32 cellular contexts compared by ENCODE assay signal in genomic region chr3:105315827-105316226, GRCh38.
"Had no signal": no experiment of that assay in that cellular context is flagged by ENCODE, and none has a peak within 500 bp of the region (broad histone marks: within the 10 kb centered on the region; RNA-seq: fewer than 3 reads in every experiment).

No MANE protein-coding gene starts in this region.

- H3K36me3 ChIP-seq: brain microvascular endothelial cell had no signal

- H3K27me3 ChIP-seq: brain microvascular endothelial cell had no signal

- H3K27ac ChIP-seq: brain microvascular endothelial cell, VCaP had no signal

- DNase-seq: activated B cell treated with CpG ODN at 0.5 μM for 24 hours; activated CD4-positive, alpha-beta memory T cell treated with anti-CD3 and anti-CD28 coated beads, Interleukin-2, amount 10 ng/mL, durations not matched to agents 7 days and 5 days; activated CD4-positive, alpha-beta T cell treated with anti-CD3 and anti-CD28 coated beads for 4 hours; activated CD4-positive, alpha-beta T cell treated with anti-CD3 and anti-CD28 coated beads, Interleukin-2, amount 50 U/mL, for 1 hour; activated CD4-positive, CD25-positive, alpha-beta regulatory T cell treated with anti-CD3 and anti-CD28 coated beads, Interleukin-2, amount 50 U/mL, for 72 hours; activated CD8-positive, alpha-beta memory T cell treated with anti-CD3 and anti-CD28 coated beads for 24 hours; activated CD8-positive, alpha-beta memory T cell treated with anti-CD3 and anti-CD28 coated beads, Interleukin-2, amount 10 ng/mL, durations not matched to agents 7 days and 5 days; activated CD8-positive, alpha-beta memory T cell treated with anti-CD3 and anti-CD28 coated beads, Interleukin-2, amount 50 U/mL, for 48 hours; activated effector memory CD4-positive, alpha-beta T cell treated with Interleukin-2 at 50 U/mL for 16 hours; activated naive CD4-positive, alpha-beta T cell treated with anti-CD3 and anti-CD28 coated beads, Interleukin-2, amount 10 ng/mL, durations not matched to agents 7 days and 5 days; activated naive CD8-positive, alpha-beta T cell treated with anti-CD3 and anti-CD28 coated beads for 36 hours; activated T-cell treated with anti-CD3 and anti-CD28 coated beads, Interleukin-2, amount 50 U/mL, for 48 hours; amniotic stem cell; aorta; brain microvascular endothelial cell; central memory CD4-positive, alpha-beta T cell; Karpas-422; NCI-H1105; NCI-H1417 treated with DMSO at 0.1 percent for 48 hours; NCI-H187 treated with DMSO at 0.1 percent for 48 hours; NCI-H2081; NCI-H2227 treated with DMSO at 0.1 percent for 48 hours; NCI-H446; NCI-H510A treated with DMSO at 0.1 percent for 48 hours; NCI-H526 treated with DMSO at 0.1 percent for 48 hours; NCI-H82; Right ventricle myocardium superior; SW 1271; T-helper 1 cell; T-helper 2 cell; T-helper 9 cell had no signal

- ATAC-seq: activated CD8-positive, alpha-beta memory T cell treated with anti-CD3 and anti-CD28 coated beads, Interleukin-2, amount 10 ng/mL, durations not matched to agents 7 days and 5 days had no signal
